In genomic region chr2:30645745-30646119, GRCh38 we compare ENCODE assay signal across 22 cellular contexts.
DNase-seq lines count a peak whose midpoint lies in the region; ATAC-seq and TF ChIP-seq lines count a peak whose summit lies in the region.
"Had no signal": no experiment of that assay in that cellular context is flagged by ENCODE, and none has a peak within 500 bp of the region (broad histone marks: within the 10 kb centered on the region; RNA-seq: fewer than 3 reads in every experiment).

No MANE protein-coding gene starts in this region.

- no peaks in the 10 kb centered on the region for H3K4me1 ChIP-seq in left lung
- H3K4me1 ChIP-seq: BE2C had no signal

- no peaks in the 10 kb centered on the region for H3K27me3 Mint-ChIP-seq in progenitor cell of endocrine pancreas
- H3K27me3 Mint-ChIP-seq in activated naive CD4-positive, alpha-beta T cell treated with anti-CD3 and anti-CD28 coated beads for 36 hours (ENCODE audit: low read depth), result no peaks in the 10 kb centered on the region

- H3K9me3 ChIP-seq in left lung, result no peaks in the 10 kb centered on the region
- H3K9me3 ChIP-seq: BE2C had no signal

- CTCF ChIA-PET in activated naive CD4-positive, alpha-beta T cell treated with anti-CD3 and anti-CD28 coated beads for 36 hours (lab: Charles Lee), result interaction anchor here (0.7 to 1.2 kb wide), 4 partner anchors 14 to 480 kb away, joined by 3 to 4 read pairs (median 3); no protein-coding TSS in a partner anchor

- intact Hi-C loops in left lung (cut with DNase I), result no loop called here
- intact Hi-C loops in activated naive CD4-positive, alpha-beta T cell treated with anti-CD3 and anti-CD28 coated beads for 36 hours (cut with micrococcal nuclease), result no loop called here
- intact Hi-C loops in Right ventricle myocardium inferior (cut with DNase I), result no loop called here

- peaks cover 12% of the 10 kb centered on the region for H3K4me1 Mint-ChIP-seq in progenitor cell of endocrine pancreas (ENCODE audit: low read depth)
- no peaks in the 10 kb centered on the region for H3K4me1 Mint-ChIP-seq in activated naive CD4-positive, alpha-beta T cell treated with anti-CD3 and anti-CD28 coated beads for 36 hours (ENCODE audit: low read depth)

- peaks cover 5% of the 10 kb centered on the region for H3K36me3 Mint-ChIP-seq in progenitor cell of endocrine pancreas (ENCODE audit: insufficient read depth)
- H3K36me3 Mint-ChIP-seq in activated naive CD4-positive, alpha-beta T cell treated with anti-CD3 and anti-CD28 coated beads for 36 hours (ENCODE audit: low read depth), result peaks cover 5% of the 10 kb centered on the region

- DNase-seq in HL-60 (ENCODE audit: low read depth in 1 of 2, low spot score in 1 of 2), result peak; percentile 5 to 57
- no peak for DNase-seq in left lung
- no peak for DNase-seq in progenitor cell of endocrine pancreas (ENCODE audit: low spot score, unreplicated experiment)
- DNase-seq in activated naive CD4-positive, alpha-beta T cell treated with anti-CD3 and anti-CD28 coated beads for 36 hours, result no peak
- DNase-seq in Right ventricle myocardium inferior (ENCODE audit: missing footprints), result no peak
- DNase-seq: BE2C, Calu3, DND-41, HCEC 1CT, KG1, MM.1S, NCI-H1092, NCI-H1417 treated with DMSO at 0.1 percent for 48 hours, NCI-H1694 treated with DMSO at 0.1 percent for 48 hours, NCI-H446, NCI-H69, SHP77 treated with DMSO at 0.1 percent for 48 hours, T-helper 1 cell had no signal

- no peaks in the 10 kb centered on the region for H3K9me3 Mint-ChIP-seq in progenitor cell of endocrine pancreas (ENCODE audit: low read depth)
- no peaks in the 10 kb centered on the region for H3K9me3 Mint-ChIP-seq in activated naive CD4-positive, alpha-beta T cell treated with anti-CD3 and anti-CD28 coated beads for 36 hours

- TF ChIP-seq CTCF in C4-2B (conservative IDR thresholded peaks at IDR 0.05), result no peak
- TF ChIP-seq CTCF in HL-60 (IDR thresholded peaks at IDR 0.05; ENCODE audit: insufficient read depth, low read length), result no peak
- TF ChIP-seq CTCF in left lung (IDR thresholded peaks at IDR 0.05), result no peak
- TF ChIP-seq CTCF in progenitor cell of endocrine pancreas (IDR thresholded peaks at IDR 0.05; ENCODE audit: unreplicated experiment), result no peak

- ATAC-seq in left lung (peak; percentile 53), Right ventricle myocardium inferior (no peak), HG03097 (IDR thresholded peaks at IDR 0.05; ENCODE audit: low FRiP score, unreplicated experiment) (no peak)
- ATAC-seq: Panc1 had no signal

- H3K4me3 Mint-ChIP-seq in progenitor cell of endocrine pancreas (ENCODE audit: low read depth), result no peak overlapping the region
- H3K4me3 Mint-ChIP-seq in activated naive CD4-positive, alpha-beta T cell treated with anti-CD3 and anti-CD28 coated beads for 36 hours, result no peak overlapping the region

- peaks cover 0 to 4% of the 10 kb centered on the region in 2 donors for H3K36me3 ChIP-seq in left lung

- no peaks in the 10 kb centered on the region for H3K27me3 ChIP-seq in HL-60 (ENCODE audit: insufficient read depth, poor library complexity, severe bottlenecking)
- H3K27me3 ChIP-seq in left lung, result no peaks in the 10 kb centered on the region
- H3K27me3 ChIP-seq: BE2C had no signal

- H3K4me3 ChIP-seq in HL-60 (replicated peaks; ENCODE audit: insufficient read depth, low read length) (no peak overlapping the region), left lung (no peak overlapping the region)

- H3K27ac ChIP-seq in C4-2B (peak overlapping the region; percentile 39), HL-60 (replicated peaks) (no peak overlapping the region), left lung (no peak overlapping the region)
- H3K27ac ChIP-seq: RWPE1 had no signal

- H3K27ac Mint-ChIP-seq in progenitor cell of endocrine pancreas, result peak overlapping the region; percentile 13
- no peak overlapping the region for H3K27ac Mint-ChIP-seq in activated naive CD4-positive, alpha-beta T cell treated with anti-CD3 and anti-CD28 coated beads for 36 hours

Comparison
In these comparisons a context has a peak if more than half of its experiments do, and no peak if none do; other contexts are left out.
1. DNase-seq: peak in HL-60 (2 of 2); none in left lung (0 of 2), progenitor cell of endocrine pancreas (single experiment), activated naive CD4-positive, alpha-beta T cell treated with anti-CD3 and anti-CD28 coated beads for 36 hours (single experiment) and Right ventricle myocardium inferior (single experiment).